ENCODE assay signal across 24 cellular contexts in the genomic region with DNA sequence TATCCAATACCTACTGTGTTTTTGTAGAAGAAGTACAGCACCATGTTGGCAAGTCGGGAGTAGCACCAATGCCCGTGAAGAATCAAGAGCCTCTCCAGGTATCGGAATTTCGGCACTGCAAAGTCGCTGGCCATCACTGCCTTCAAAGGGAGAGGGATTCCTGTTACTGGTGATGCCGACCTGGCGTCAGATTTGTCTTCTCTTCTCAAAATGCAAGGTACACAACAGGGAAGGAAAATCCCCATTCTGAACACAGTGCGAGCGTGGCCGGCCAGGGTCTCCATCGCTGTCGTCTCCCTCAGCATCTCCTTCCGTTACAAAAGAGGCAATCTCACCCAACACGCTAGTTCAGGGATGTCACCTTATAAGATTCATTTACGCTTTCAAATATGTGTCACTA.
"Had no signal": no experiment of that assay in that cellular context is flagged by ENCODE, and none has a peak within 500 bp of the region (broad histone marks: within the 10 kb centered on the region; RNA-seq: fewer than 3 reads in every experiment).

No MANE protein-coding gene starts in this region.

- H3K36me3 ChIP-seq: heart right ventricle, left ventricle myocardium inferior, pancreas, prostate gland, suprapubic skin, tibial nerve, vagina had no signal

- H3K27ac ChIP-seq: heart right ventricle, hepatocyte, left ventricle myocardium inferior, pancreas, prostate gland, skin epidermis, suprapubic skin, tibial nerve, vagina had no signal

- H3K4me1 Mint-ChIP-seq: stimulated activated effector memory CD8-positive, alpha-beta T cell treated with anti-CD3 and anti-CD28 coated beads, Interleukin-12 subunit alpha, Interleukin-12 subunit beta, amount 100 ng/mL, for 72 hours had no signal

- H3K36me3 Mint-ChIP-seq: type B pancreatic cell had no signal

- H3K4me3 ChIP-seq: heart right ventricle, hepatocyte, left ventricle myocardium inferior, lung, pancreas, prostate gland, skin epidermis, suprapubic skin, thoracic aorta, tibial nerve, vagina had no signal

- H3K9me3 ChIP-seq: left ventricle myocardium inferior, pancreas, prostate gland, suprapubic skin, thoracic aorta, tibial nerve, vagina had no signal

- H3K27ac Mint-ChIP-seq: naive thymus-derived CD8-positive, alpha-beta T cell; nephron; stimulated activated effector memory CD8-positive, alpha-beta T cell treated with anti-CD3 and anti-CD28 coated beads, Interleukin-12 subunit alpha, Interleukin-12 subunit beta, amount 100 ng/mL, for 72 hours; stimulated activated naive CD8-positive, alpha-beta T cell treated with anti-CD3 and anti-CD28 coated beads, Interleukin-15, Interleukin-2, amounts not matched to agents 100 ng/mL and 50 ng/mL, for 24 hours; type B pancreatic cell had no signal

- DNase-seq: heart right ventricle; islet precursor cell; left ventricle myocardium inferior; naive thymus-derived CD8-positive, alpha-beta T cell; nucleus accumbens; retina; stimulated activated CD4-positive, alpha-beta T cell treated with anti-CD3 and anti-CD28 coated beads, Interleukin-4, amount 100 ng/mL, for 24 hours; stimulated activated naive CD4-positive, alpha-beta T cell had no signal

- ATAC-seq: heart right ventricle; naive thymus-derived CD8-positive, alpha-beta T cell; pancreas; right cardiac atrium; sciatic nerve; stimulated activated effector memory CD8-positive, alpha-beta T cell treated with anti-CD3 and anti-CD28 coated beads, Interleukin-12 subunit alpha, Interleukin-12 subunit beta, amount 100 ng/mL, for 72 hours had no signal

- H3K27me3 ChIP-seq: heart right ventricle, hepatocyte, pancreas, suprapubic skin, tibial nerve, vagina had no signal

- H3K4me1 ChIP-seq: pancreas, prostate gland had no signal

- H3K27me3 Mint-ChIP-seq: naive thymus-derived CD8-positive, alpha-beta T cell; stimulated activated naive CD8-positive, alpha-beta T cell treated with anti-CD3 and anti-CD28 coated beads, Interleukin-15, Interleukin-2, amounts not matched to agents 100 ng/mL and 50 ng/mL, for 24 hours had no signal

- H3K4me3 Mint-ChIP-seq: naive thymus-derived CD8-positive, alpha-beta T cell; nephron; neural crest cell; stimulated activated effector memory CD8-positive, alpha-beta T cell treated with anti-CD3 and anti-CD28 coated beads, Interleukin-12 subunit alpha, Interleukin-12 subunit beta, amount 100 ng/mL, for 72 hours; stimulated activated naive CD8-positive, alpha-beta T cell treated with anti-CD3 and anti-CD28 coated beads, Interleukin-15, Interleukin-2, amounts not matched to agents 100 ng/mL and 50 ng/mL, for 24 hours; type B pancreatic cell had no signal

- H3K9me3 Mint-ChIP-seq: nephron; neural crest cell; stimulated activated naive CD8-positive, alpha-beta T cell treated with anti-CD3 and anti-CD28 coated beads, Interleukin-15, Interleukin-2, amounts not matched to agents 100 ng/mL and 50 ng/mL, for 24 hours; type B pancreatic cell had no signal
